ENCODE assay signal across 16 cellular contexts in genomic region chr19:40414536-40415535, GRCh38. TPM values are rescaled to one million over a fixed set of nuclear protein-coding genes. Genes with fewer than 3 reads are reported as not detected.
DNase-seq lines count a peak whose midpoint lies in the region; ATAC-seq and TF ChIP-seq lines count a peak whose summit lies in the region.
"Had no signal": no experiment of that assay in that cellular context is flagged by ENCODE, and none has a peak within 500 bp of the region (broad histone marks: within the 10 kb centered on the region; RNA-seq: fewer than 3 reads in every experiment).

No MANE protein-coding gene starts in this region.

- peak overlapping the region; percentile 96 for H3K27ac ChIP-seq in left ventricle myocardium inferior (replicated peaks)
- H3K27ac ChIP-seq in heart right ventricle, result peak overlapping the region in 2 of 10 donors; percentile 23 to 27
- peak overlapping the region; percentile 21 for H3K27ac ChIP-seq in lower lobe of right lung
- H3K27ac ChIP-seq: body of pancreas, skin epidermis, uterus had no signal

- ATAC-seq in heart right ventricle (no peak), lower lobe of right lung (no peak), HG02623 (IDR thresholded peaks at IDR 0.05; ENCODE audit: unreplicated experiment) (no peak)
- ATAC-seq: body of pancreas; PC-3; stimulated activated naive B cell treated with anti-CD40 and anti-IgM and Interleukin-4, amounts not matched to agents 10 μg/mL and 1 μg/mL and 100 μg/mL, for 72 hours had no signal

- H3K4me3 ChIP-seq in left ventricle myocardium inferior (no peak overlapping the region), heart right ventricle (no peak overlapping the region), lower lobe of right lung (no peak overlapping the region)
- H3K4me3 ChIP-seq: body of pancreas, skin epidermis, uterus had no signal

- TF ChIP-seq CTCF in left ventricle myocardium inferior (IDR thresholded peaks at IDR 0.05; ENCODE audit: borderline replicate concordance), result no peak
- TF ChIP-seq CTCF in heart right ventricle (IDR thresholded peaks at IDR 0.05), result no peak
- TF ChIP-seq CTCF in lower lobe of right lung (IDR thresholded peaks at IDR 0.05), result no peak

- intact Hi-C loops in left ventricle myocardium inferior (cut with micrococcal nuclease), result no loop called here
- intact Hi-C loops in heart right ventricle (cut with DNase I), result loop anchor here in 1 of 10 donors (10.0 kb wide), 1 partner anchor 390 kb away; no protein-coding TSS in a partner anchor
- intact Hi-C loops in lower lobe of right lung (cut with DNase I), result no loop called here

- no peaks in the 10 kb centered on the region for H3K27me3 ChIP-seq in left ventricle myocardium inferior (ENCODE audit: low read depth)
- H3K27me3 ChIP-seq in heart right ventricle, result no peaks in the 10 kb centered on the region
- H3K27me3 ChIP-seq in lower lobe of right lung (ENCODE audit: low read depth), result no peaks in the 10 kb centered on the region
- H3K27me3 ChIP-seq: body of pancreas, uterus had no signal

- H3K9me3 ChIP-seq in left ventricle myocardium inferior (replicated peaks), result no peaks in the 10 kb centered on the region
- no peaks in the 10 kb centered on the region for H3K9me3 ChIP-seq in heart right ventricle
- no peaks in the 10 kb centered on the region for H3K9me3 ChIP-seq in lower lobe of right lung
- H3K9me3 ChIP-seq: body of pancreas, uterus had no signal

- 81 to 82% methylated on average over 21 of the region's 21 CpGs for WGBS in heart right ventricle, 2 donors

- H3K4me1 ChIP-seq in left ventricle myocardium inferior (peaks cover 74% of the 10 kb centered on the region), heart right ventricle (peaks cover 16 to 55% (median 46%) of the 10 kb centered on the region in 9 donors), lower lobe of right lung (peaks cover 50% of the 10 kb centered on the region)
- H3K4me1 ChIP-seq: body of pancreas, uterus had no signal

- no peak for DNase-seq in left ventricle myocardium inferior
- no peak for DNase-seq in heart right ventricle
- DNase-seq in lower lobe of right lung, result no peak
- DNase-seq in NCI-H2196 treated with DMSO at 0.1 percent for 48 hours (lab: John Stamatoyannopoulos, UW; ENCODE audit: unreplicated experiment), result no peak
- DNase-seq in hippocampal formation (lab: John Stamatoyannopoulos, UW), result no peak
- DNase-seq: activated CD8-positive, alpha-beta memory T cell treated with anti-CD3 and anti-CD28 coated beads for 24 hours; body of pancreas; NCI-H187; NCI-H510A; PC-3; stimulated activated naive B cell treated with anti-CD40 and anti-IgM and Interleukin-4, amounts not matched to agents 10 μg/mL and 1 μg/mL and 100 μg/mL, for 72 hours; SW 1271; uterus had no signal

- no peaks in the 10 kb centered on the region for H3K36me3 ChIP-seq in left ventricle myocardium inferior
- H3K36me3 ChIP-seq in heart right ventricle, result no peaks in the 10 kb centered on the region
- H3K36me3 ChIP-seq in lower lobe of right lung, result no peaks in the 10 kb centered on the region
- H3K36me3 ChIP-seq: uterus had no signal

RNA-seq across cellular contexts. Expression of gene PRX, which starts 1.7 kb away (rescaled TPM):
- total RNA-seq in left ventricle myocardium inferior, result 3.3 TPM
- total RNA-seq in heart right ventricle, result 1 to 10 TPM; 1.7 to 3.8 (median 2.7) TPM
- 1 to 10 TPM; 2.4 to 2.7 TPM for polyA plus RNA-seq in heart right ventricle
- 51.5 TPM for total RNA-seq in lower lobe of right lung

RNA-seq across cellular contexts. Expression of gene SERTAD1, which starts 11.0 kb away (rescaled TPM):
- total RNA-seq in left ventricle myocardium inferior (9.2 TPM), heart right ventricle (10 to 100 TPM in 3 of 10 donors, 1 to 10 TPM in 7; 6.3 to 16.8 (median 8.4) TPM), lower lobe of right lung (17.6 TPM)
- 10 to 100 TPM; 13.4 to 35.8 TPM for polyA plus RNA-seq in heart right ventricle

RNA-seq across cellular contexts. Expression of gene HIPK4, which starts 24.9 kb away (rescaled TPM):
- not detected for total RNA-seq in left ventricle myocardium inferior
- under 1 TPM in 2 of 10 donors, not detected in 8; 0.10 to 0.15 TPM for total RNA-seq in heart right ventricle
- polyA plus RNA-seq in heart right ventricle, result under 1 TPM in 1 of 2 donors, not detected in 1; 0.09 TPM
- total RNA-seq in lower lobe of right lung, result 0.21 TPM
- total RNA-seq: body of pancreas, lung microvascular endothelial cell, PC-3 had no signal

RNA-seq across cellular contexts. Expression of gene SERTAD3, which starts 29.3 kb away (rescaled TPM):
- total RNA-seq in left ventricle myocardium inferior (16.2 TPM), heart right ventricle (10 to 100 TPM; 19.4 to 37.5 (median 27.4) TPM), lower lobe of right lung (30.7 TPM)
- polyA plus RNA-seq in heart right ventricle, result 10 to 100 TPM; 35.3 to 35.6 TPM

RNA-seq across cellular contexts. Expression of gene BLVRB, which starts 50.7 kb away (rescaled TPM):
- total RNA-seq in left ventricle myocardium inferior (91.3 TPM), heart right ventricle (100 to 1,000 TPM in 3 of 10 donors, 10 to 100 TPM in 7; 70.9 to 144 (median 91.4) TPM), lower lobe of right lung (123 TPM)
- polyA plus RNA-seq in heart right ventricle, result 100 to 1,000 TPM in 1 of 2 donors, 10 to 100 TPM in 1; 95.8 to 213 TPM

Comparison
In these comparisons a context has a peak if more than half of its experiments do, and no peak if none do; other contexts are left out.
1. RNA of gene PRX, which starts 1.7 kb away (total RNA-seq): 51.5 TPM in lower lobe of right lung (single experiment); 3.3 TPM in left ventricle myocardium inferior (single experiment) and 1.7 to 3.8 TPM in heart right ventricle; every median in the first group is over 10 times any median in the second.